1 cellular context compared by ENCODE assay signal in genomic region chr20:17646901-17647301, GRCh38.
A peak's percentile ranks its signal among the peaks of the same experiment; 100 is the strongest.
TF ChIP-seq lines count a peak whose summit lies in the region.

No MANE protein-coding gene starts in this region.

TF ChIP-seq in HepG2, 621 proteins besides CTCF, POLR2A, EP300 and RAD21 (continues in another document):
- TF ChIP-seq ZNF256 (CRISPR knock-in tag; conservative IDR thresholded peaks at IDR 0.05) (0 out of 2 replicates have a peak, but pooled peaks have one; percentile 40), GABPB1 (CRISPR knock-in tag; IDR thresholded peaks at IDR 0.05) (0 out of 2 replicates have a peak, but pooled peaks have one; percentile 7), REST (IDR thresholded peaks at IDR 0.05; ENCODE audit: borderline replicate concordance in 1 of 2, low read depth in 1 of 2, low read length in 2 of 2) (no peak), TBX2 (CRISPR knock-in tag; IDR thresholded peaks at IDR 0.05; ENCODE audit: borderline replicate concordance) (no peak), POLR2AphosphoS2 (IDR thresholded peaks at IDR 0.05; ENCODE audit: low read depth, low read length) (peak; percentile 84; the same call in 1 of the 2 replicates), GATAD2A (CRISPR knock-in tag; IDR thresholded peaks at IDR 0.05) (no peak), HIC2 (CRISPR knock-in tag; IDR thresholded peaks at IDR 0.05; ENCODE audit: low read depth) (0 out of 2 replicates have a peak, but pooled peaks have one; percentile 43), ZNF333 (CRISPR knock-in tag; IDR thresholded peaks at IDR 0.05; ENCODE audit: borderline replicate concordance) (no peak), IRF9 (CRISPR knock-in tag; IDR thresholded peaks at IDR 0.05; ENCODE audit: borderline replicate concordance) (no peak), ZNF24 (IDR thresholded peaks at IDR 0.05) (no peak), PRDM10 (CRISPR knock-in tag; IDR thresholded peaks at IDR 0.05; ENCODE audit: low read depth) (no peak), TOPORS (CRISPR knock-in tag; IDR thresholded peaks at IDR 0.05) (0 out of 2 replicates have a peak, but pooled peaks have one; percentile 7), JUND (CRISPR knock-in tag; IDR thresholded peaks at IDR 0.05) (0 out of 2 replicates have a peak, but pooled peaks have one; percentile 32), ZNF788 (CRISPR knock-in tag; IDR thresholded peaks at IDR 0.05; ENCODE audit: borderline replicate concordance) (no peak), KIAA2018 (CRISPR knock-in tag; IDR thresholded peaks at IDR 0.05; ENCODE audit: borderline replicate concordance) (no peak), BORCS8-MEF2B (CRISPR knock-in tag; IDR thresholded peaks at IDR 0.05) (no peak; the same call in 1 of the 2 replicates), MBD4 (IDR thresholded peaks at IDR 0.05; ENCODE audit: borderline replicate concordance, low read length) (no peak), ZNF513 (CRISPR knock-in tag; conservative IDR thresholded peaks at IDR 0.05) (no peak), NFKB2 (CRISPR knock-in tag; IDR thresholded peaks at IDR 0.05; ENCODE audit: borderline replicate concordance) (no peak), CENPBD1 (CRISPR knock-in tag; IDR thresholded peaks at IDR 0.05; ENCODE audit: borderline replicate concordance, low read depth) (no peak), THAP9 (CRISPR knock-in tag; IDR thresholded peaks at IDR 0.05; ENCODE audit: borderline replicate concordance) (peak; percentile 12; the same call in 1 of the 2 replicates), DRAP1 (CRISPR knock-in tag; IDR thresholded peaks at IDR 0.05) (no peak), ZNF331 (CRISPR knock-in tag; IDR thresholded peaks at IDR 0.05) (no peak), TEF (CRISPR knock-in tag; IDR thresholded peaks at IDR 0.05) (peak; percentile 8; the same call in 1 of the 2 replicates), SMAD9 (CRISPR knock-in tag; IDR thresholded peaks at IDR 0.05) (no peak)
